Comparison of ENCODE assay signal across 9 cellular contexts in genomic region chr11:62592989-62593421, GRCh38. TPM values are rescaled to one million over a fixed set of nuclear protein-coding genes. Genes with fewer than 3 reads are reported as not detected.
A peak's percentile ranks its signal among the peaks of the same experiment; 100 is the strongest.
DNase-seq lines count a peak whose midpoint lies in the region; ATAC-seq and TF ChIP-seq lines count a peak whose summit lies in the region.
"Had no signal": no experiment of that assay in that cellular context is flagged by ENCODE, and none has a peak within 500 bp of the region (broad histone marks: within the 10 kb centered on the region; RNA-seq: fewer than 3 reads in every experiment).

No MANE protein-coding gene starts in this region.

- no peak for TF ChIP-seq POLR2A in breast epithelium (IDR thresholded peaks at IDR 0.05)
- no peak for TF ChIP-seq POLR2A in vagina (IDR thresholded peaks at IDR 0.05)

- intact Hi-C loops in left ventricle myocardium inferior (cut with micrococcal nuclease): no loop called here
- intact Hi-C loops in Right ventricle myocardium superior (cut with DNase I): no loop called here
- intact Hi-C loops in breast epithelium (cut with DNase I; ENCODE audit: low total_unique reads): no loop called here
- intact Hi-C loops in naive thymus-derived CD4-positive, alpha-beta T cell (cut with micrococcal nuclease): loop anchor here (1.0 to 5.0 kb wide), 6 partner anchors 19 to 269 kb away; partner anchors contain the start of genes EML3 (in 1 of the 2), GANAB (in 1 of the 2), HNRNPUL2 (in 1 of the 2) and STX5 (in 1 of the 2)
- intact Hi-C loops in vagina (cut with DNase I): no loop called here

- H3K27ac Mint-ChIP-seq in naive thymus-derived CD4-positive, alpha-beta T cell: peak overlapping the region; percentile 87 to 99 (median 95)

- H3K27me3 ChIP-seq in left ventricle myocardium inferior (ENCODE audit: low read depth) (no peaks in the 10 kb centered on the region), breast epithelium (no peaks in the 10 kb centered on the region), vagina (no peaks in the 10 kb centered on the region)
- H3K27me3 ChIP-seq in naive thymus-derived CD4-positive, alpha-beta T cell (ENCODE audit: control insufficient read depth in 2 of 2, insufficient read depth in 2 of 2, low read length in 2 of 2): no peaks in the 10 kb centered on the region

- H3K4me1 Mint-ChIP-seq in naive thymus-derived CD4-positive, alpha-beta T cell: peaks cover 30 to 75% (median 63%) of the 10 kb centered on the region in 7 donors

- H3K36me3 ChIP-seq in left ventricle myocardium inferior (peaks cover 59% of the 10 kb centered on the region), breast epithelium (peaks cover 15% of the 10 kb centered on the region), vagina (peaks cover 0 to 49% of the 10 kb centered on the region in 2 donors)
- H3K36me3 ChIP-seq in naive thymus-derived CD4-positive, alpha-beta T cell (ENCODE audit: control insufficient read depth in 2 of 3, insufficient read depth in 3 of 3, low read length in 3 of 3): peaks cover 7 to 57% (median 34%) of the 10 kb centered on the region in 3 experiments

- peak overlapping the region in 9 of 10 donors; percentile 5 to 100 (median 43) for H3K4me3 Mint-ChIP-seq in naive thymus-derived CD4-positive, alpha-beta T cell

- peaks cover 0 to 4% (median 0%) of the 10 kb centered on the region in 11 donors for H3K9me3 Mint-ChIP-seq in naive thymus-derived CD4-positive, alpha-beta T cell

- H3K4me1 ChIP-seq in left ventricle myocardium inferior (peaks cover 45% of the 10 kb centered on the region), breast epithelium (peaks cover 0 to 20% of the 10 kb centered on the region in 2 donors), vagina (peaks cover 29% of the 10 kb centered on the region)
- peaks cover 15 to 42% of the 10 kb centered on the region in 2 donors for H3K4me1 ChIP-seq in naive thymus-derived CD4-positive, alpha-beta T cell (ENCODE audit: control insufficient read depth in 2 of 2, insufficient read depth in 2 of 2, low read length in 2 of 2)

- peaks cover 8 to 38% (median 28%) of the 10 kb centered on the region in 5 donors for H3K36me3 Mint-ChIP-seq in naive thymus-derived CD4-positive, alpha-beta T cell

- no peak for TF ChIP-seq CTCF in left ventricle myocardium inferior (IDR thresholded peaks at IDR 0.05; ENCODE audit: borderline replicate concordance)
- TF ChIP-seq CTCF in breast epithelium (IDR thresholded peaks at IDR 0.05): no peak
- no peak for TF ChIP-seq CTCF in vagina (IDR thresholded peaks at IDR 0.05)

- CTCF ChIA-PET in naive thymus-derived CD4-positive, alpha-beta T cell (lab: Charles Lee): interaction anchor here (0.9 to 3.7 kb wide), 19 partner anchors 9 to 288 kb away, joined by 3 to 31 read pairs (median 6); partner anchors contain the start of genes B3GAT3, BSCL2, C11orf98 and CSKMT

- H3K4me3 ChIP-seq in left ventricle myocardium inferior (peak overlapping the region; percentile 72), breast epithelium (no peak overlapping the region), vagina (no peak overlapping the region)
- H3K4me3 ChIP-seq in naive thymus-derived CD4-positive, alpha-beta T cell (ENCODE audit: low read length): peak overlapping the region; percentile 69

- peaks cover 0 to 4% (median 0%) of the 10 kb centered on the region in 5 donors for H3K27me3 Mint-ChIP-seq in naive thymus-derived CD4-positive, alpha-beta T cell

- DNase-seq in left ventricle myocardium inferior (no peak), Right ventricle myocardium superior (no peak), breast epithelium (ENCODE audit: low spot score in 2 of 2) (no peak), vagina (ENCODE audit: extremely low spot score in 2 of 2) (no peak)
- DNase-seq in naive thymus-derived CD4-positive, alpha-beta T cell: no peak
- DNase-seq: NCI-H446 treated with DMSO at 0.1 percent for 48 hours had no signal

- POLR2A ChIA-PET in naive thymus-derived CD4-positive, alpha-beta T cell (lab: Charles Lee): interaction anchor here (0.9 to 15.2 kb wide), 27 partner anchors 7 to 288 kb away, joined by 3 to 269 read pairs (median 26); partner anchors contain the start of genes B3GAT3, BSCL2, C11orf98 and CSKMT

- ATAC-seq in Right ventricle myocardium superior (ENCODE audit: poor library complexity): no peak
- no peak for ATAC-seq in naive thymus-derived CD4-positive, alpha-beta T cell
- no peak for ATAC-seq in GM21825 (IDR thresholded peaks at IDR 0.05; ENCODE audit: unreplicated experiment)
- no peak for ATAC-seq in GM18517 (IDR thresholded peaks at IDR 0.05; ENCODE audit: unreplicated experiment)
- no peak for ATAC-seq in GM21528 (IDR thresholded peaks at IDR 0.05; ENCODE audit: low FRiP score, unreplicated experiment)

- H3K9me3 ChIP-seq in left ventricle myocardium inferior (replicated peaks) (no peaks in the 10 kb centered on the region), breast epithelium (no peaks in the 10 kb centered on the region), vagina (no peaks in the 10 kb centered on the region)
- no peaks in the 10 kb centered on the region for H3K9me3 ChIP-seq in naive thymus-derived CD4-positive, alpha-beta T cell (ENCODE audit: control insufficient read depth in 2 of 3, low read length in 3 of 3)

- peak overlapping the region; percentile 96 for H3K27ac ChIP-seq in left ventricle myocardium inferior (replicated peaks)
- H3K27ac ChIP-seq in breast epithelium: peak overlapping the region; percentile 97 to 98
- H3K27ac ChIP-seq in naive thymus-derived CD4-positive, alpha-beta T cell (ENCODE audit: low read depth, low read length): peak overlapping the region; percentile 86
- H3K27ac ChIP-seq in vagina: peak overlapping the region; percentile 94

RNA-seq across cellular contexts. Expression of gene TUT1, which starts 1.7 kb away (rescaled TPM):
- 12.5 TPM for total RNA-seq in left ventricle myocardium inferior
- total RNA-seq in Right ventricle myocardium superior: 14.7 TPM
- total RNA-seq in breast epithelium: 10 to 100 TPM in 2 of 3 donors, 1 to 10 TPM in 1; 7.7 to 12.1 (median 10.7) TPM
- 10 to 100 TPM; 34.5 to 54.6 (median 37.4) TPM for total RNA-seq in naive thymus-derived CD4-positive, alpha-beta T cell
- polyA plus RNA-seq in naive thymus-derived CD4-positive, alpha-beta T cell: 10 to 100 TPM; 20.2 to 25.4 TPM
- 12.0 TPM for total RNA-seq in vagina

RNA-seq across cellular contexts. Expression of gene MTA2, which starts 8.7 kb away (rescaled TPM):
- 26.3 TPM for total RNA-seq in left ventricle myocardium inferior
- 28.2 TPM for total RNA-seq in Right ventricle myocardium superior
- total RNA-seq in breast epithelium: 10 to 100 TPM; 61.3 to 92.8 (median 85.5) TPM
- 100 to 1,000 TPM; 134 to 238 (median 199) TPM for total RNA-seq in naive thymus-derived CD4-positive, alpha-beta T cell
- 10 to 100 TPM; 25.6 to 46.4 TPM for polyA plus RNA-seq in naive thymus-derived CD4-positive, alpha-beta T cell
- 96.3 TPM for total RNA-seq in vagina

RNA-seq across cellular contexts. Expression of gene EEF1G, which starts 19.3 kb away (rescaled TPM):
- total RNA-seq in left ventricle myocardium inferior (958 TPM), Right ventricle myocardium superior (794 TPM), breast epithelium (1,000 to 10,000 TPM; 1,312 to 1,961 (median 1,794) TPM), vagina (1,183 TPM)
- total RNA-seq in naive thymus-derived CD4-positive, alpha-beta T cell: 1,000 to 10,000 TPM; 1,186 to 2,550 (median 2,338) TPM
- polyA plus RNA-seq in naive thymus-derived CD4-positive, alpha-beta T cell: 1,000 to 10,000 TPM; 2,027 to 2,354 TPM

RNA-seq across cellular contexts. Expression of gene EML3, which starts 19.6 kb away (rescaled TPM):
- total RNA-seq in left ventricle myocardium inferior: 14.6 TPM
- 13.1 TPM for total RNA-seq in Right ventricle myocardium superior
- 10 to 100 TPM; 34.7 to 58.7 (median 35.7) TPM for total RNA-seq in breast epithelium
- total RNA-seq in naive thymus-derived CD4-positive, alpha-beta T cell: 100 to 1,000 TPM; 152 to 209 (median 188) TPM
- polyA plus RNA-seq in naive thymus-derived CD4-positive, alpha-beta T cell: 10 to 100 TPM; 14.6 to 23.9 TPM
- 69.0 TPM for total RNA-seq in vagina

RNA-seq across cellular contexts. Expression of gene ROM1, which starts 20.1 kb away (rescaled TPM):
- total RNA-seq in left ventricle myocardium inferior: 2.0 TPM
- 1.5 TPM for total RNA-seq in Right ventricle myocardium superior
- 10 to 100 TPM in 2 of 3 donors, 1 to 10 TPM in 1; 8.5 to 11.5 (median 11.0) TPM for total RNA-seq in breast epithelium
- total RNA-seq in naive thymus-derived CD4-positive, alpha-beta T cell: 1 to 10 TPM; 1.2 to 2.4 (median 2.0) TPM
- under 1 TPM in 1 of 2 donors, not detected in 1; 0.51 TPM for polyA plus RNA-seq in naive thymus-derived CD4-positive, alpha-beta T cell
- total RNA-seq in vagina: 6.1 TPM

Comparison
In these comparisons a context has a peak if more than half of its experiments do, and no peak if none do; other contexts are left out.
1. H3K4me3 ChIP-seq: peak in left ventricle myocardium inferior (single experiment) and naive thymus-derived CD4-positive, alpha-beta T cell (single experiment); none in breast epithelium (0 of 3) and vagina (0 of 2).
2. intact Hi-C loops: an anchor here in naive thymus-derived CD4-positive, alpha-beta T cell (1.0 to 5.0 kb wide); none called in left ventricle myocardium inferior, Right ventricle myocardium superior, breast epithelium and vagina.
3. Peak in every context shown above with its lines, with median percentiles within 50 percentile points of each other: H3K27ac ChIP-seq.